In the genomic region with DNA sequence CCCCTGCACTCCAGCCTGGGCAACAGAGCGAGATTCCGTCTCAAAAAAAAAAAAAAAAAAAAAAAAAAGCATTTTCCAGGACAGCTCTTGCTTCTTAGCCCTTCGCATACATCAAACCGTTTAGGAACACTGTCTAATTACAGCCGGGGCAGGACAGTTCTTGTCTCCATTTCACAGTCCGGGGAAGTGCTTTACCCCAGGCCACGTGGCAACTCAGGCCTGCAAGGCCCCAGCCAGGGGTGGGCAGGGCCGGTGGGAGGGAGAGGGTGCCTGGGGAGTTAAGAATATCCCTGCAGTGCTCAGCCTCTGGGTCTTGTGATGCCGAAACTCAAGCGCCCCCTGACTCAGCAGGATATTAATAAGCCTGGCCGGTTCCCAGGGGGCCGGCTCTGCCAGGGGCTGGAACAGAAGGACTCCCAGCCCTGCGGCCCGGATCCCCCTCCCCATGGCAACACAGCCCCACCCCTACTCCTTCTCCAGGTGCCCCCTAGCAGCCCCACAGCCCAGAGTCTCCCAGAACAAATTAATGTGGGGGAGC, we compare ENCODE assay signal across 1 cellular context.
TF ChIP-seq lines count a peak whose summit lies in the region.

No MANE protein-coding gene starts in this region.

TF ChIP-seq in IMR-90, 13 proteins besides CTCF, POLR2A, EP300 and RAD21 (continued from another document):
- TF ChIP-seq, protein P1, sequence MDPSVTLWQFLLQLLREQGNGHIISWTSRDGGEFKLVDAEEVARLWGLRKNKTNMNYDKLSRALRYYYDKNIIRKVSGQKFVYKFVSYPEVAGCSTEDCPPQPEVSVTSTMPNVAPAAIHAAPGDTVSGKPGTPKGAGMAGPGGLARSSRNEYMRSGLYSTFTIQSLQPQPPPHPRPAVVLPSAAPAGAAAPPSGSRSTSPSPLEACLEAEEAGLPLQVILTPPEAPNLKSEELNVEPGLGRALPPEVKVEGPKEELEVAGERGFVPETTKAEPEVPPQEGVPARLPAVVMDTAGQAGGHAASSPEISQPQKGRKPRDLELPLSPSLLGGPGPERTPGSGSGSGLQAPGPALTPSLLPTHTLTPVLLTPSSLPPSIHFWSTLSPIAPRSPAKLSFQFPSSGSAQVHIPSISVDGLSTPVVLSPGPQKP (IDR thresholded peaks at IDR 0.05; ENCODE audit: borderline replicate concordance, low read depth, low read length) = no peak
- TF ChIP-seq RCOR1 (IDR thresholded peaks at IDR 0.05; ENCODE audit: insufficient replicate concordance, low read length) (no peak), MAFK (IDR thresholded peaks at IDR 0.05; ENCODE audit: low read depth, low read length) (no peak), USF2 (IDR thresholded peaks at IDR 0.05; ENCODE audit: low read depth, low read length) (no peak), CEBPB (IDR thresholded peaks at IDR 0.05; ENCODE audit: low read depth, low read length) (no peak), FOS (IDR thresholded peaks at IDR 0.05; ENCODE audit: low read depth, low read length) (no peak), RFX5 (IDR thresholded peaks at IDR 0.05; ENCODE audit: low read depth, low read length) (no peak), CHD1 (IDR thresholded peaks at IDR 0.05; ENCODE audit: low read depth, low read length) (no peak), BHLHE40 (IDR thresholded peaks at IDR 0.05; ENCODE audit: low read depth, low read length) (no peak), SMC3 (IDR thresholded peaks at IDR 0.05; ENCODE audit: low read depth, low read length) (no peak), MAZ (IDR thresholded peaks at IDR 0.05; ENCODE audit: borderline replicate concordance, low read depth, low read length) (no peak)
TF ChIP-seq in IMR-90: peak in this region for 0.
